In the genomic region with DNA sequence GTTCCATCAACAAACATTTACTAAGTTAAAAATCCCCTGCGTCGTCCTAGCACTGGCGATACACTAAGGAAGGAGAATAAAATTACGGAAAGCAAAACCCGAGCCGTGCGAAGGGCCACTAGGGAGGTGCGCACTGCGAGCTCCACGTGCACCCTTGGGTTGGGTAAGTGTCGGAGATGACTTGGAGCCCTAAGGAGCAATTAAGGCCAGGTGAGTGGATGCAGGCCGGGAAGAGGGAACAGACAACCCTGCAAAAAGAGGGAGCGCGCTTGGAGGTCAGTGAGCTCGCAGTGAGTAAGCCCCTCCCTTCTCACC, we compare ENCODE assay signal across 8 cellular contexts. TPM values are rescaled to one million over a fixed set of nuclear protein-coding genes. Genes with fewer than 3 reads are reported as not detected.
A peak's percentile ranks its signal among the peaks of the same experiment; 100 is the strongest.
DNase-seq lines count a peak whose midpoint lies in the region; ATAC-seq, FAIRE-seq and TF ChIP-seq lines count a peak whose summit lies in the region.

No MANE protein-coding gene starts in this region.

- peak overlapping the region; percentile 99 for H3K27ac Mint-ChIP-seq in activated CD8-positive, alpha-beta T cell treated with anti-CD3 and anti-CD28 coated beads for 36 hours

- H3K9me3 ChIP-seq in iPS-18c (ENCODE audit: control insufficient read depth, insufficient read depth, low read length) (no peaks in the 10 kb centered on the region), suprapubic skin (no peaks in the 10 kb centered on the region)

- H3K27me3 Mint-ChIP-seq in activated CD8-positive, alpha-beta T cell treated with anti-CD3 and anti-CD28 coated beads for 36 hours: no peaks in the 10 kb centered on the region

- H3K4me1 ChIP-seq in suprapubic skin: peaks cover 23% of the 10 kb centered on the region

- FAIRE-seq in D721Med (lab: Jason Lieb, UNC): no peak

- TF ChIP-seq CTCF in GM06990 (IDR thresholded peaks at IDR 0.05; ENCODE audit: insufficient read depth, low read length, poor library complexity, severe bottlenecking) (no peak), suprapubic skin (IDR thresholded peaks at IDR 0.05) (no peak), D721Med (IDR thresholded peaks at IDR 0.05; ENCODE audit: insufficient read depth, missing control alignments) (no peak)
- no peak for TF ChIP-seq CTCF in activated CD8-positive, alpha-beta T cell treated with anti-CD3 and anti-CD28 coated beads for 36 hours (IDR thresholded peaks at IDR 0.05)

- POLR2A ChIA-PET in activated CD8-positive, alpha-beta T cell treated with anti-CD3 and anti-CD28 coated beads for 36 hours (lab: Charles Lee): interaction anchor here (0.6 to 2.7 kb wide), 3 partner anchors 10 to 152 kb away, joined by 3 to 21 read pairs (median 11); partner anchors contain the start of gene NDUFV3

- peak; percentile 8 for ATAC-seq in HG02678 (IDR thresholded peaks at IDR 0.05; ENCODE audit: unreplicated experiment)
- peak; percentile 11 for ATAC-seq in activated CD8-positive, alpha-beta T cell treated with anti-CD3 and anti-CD28 coated beads for 36 hours

- under 1% methylated on average over 15 of the region's 15 CpGs for WGBS in suprapubic skin

- peaks cover 27% of the 10 kb centered on the region for H3K4me1 Mint-ChIP-seq in activated CD8-positive, alpha-beta T cell treated with anti-CD3 and anti-CD28 coated beads for 36 hours (ENCODE audit: low read depth)

- H3K27ac ChIP-seq in suprapubic skin: peak overlapping the region; percentile 93

- peaks cover 36% of the 10 kb centered on the region for H3K36me3 Mint-ChIP-seq in activated CD8-positive, alpha-beta T cell treated with anti-CD3 and anti-CD28 coated beads for 36 hours (ENCODE audit: low read depth)

- CTCF ChIA-PET in activated CD8-positive, alpha-beta T cell treated with anti-CD3 and anti-CD28 coated beads for 36 hours (lab: Charles Lee): no interaction called here

- no peak for DNase-seq in GM06990 (ENCODE audit: extremely low read depth, insufficient read length)
- no peak for DNase-seq in activated CD8-positive, alpha-beta T cell treated with anti-CD3 and anti-CD28 coated beads for 36 hours
- no peak for DNase-seq in suprapubic skin (ENCODE audit: low spot score in 2 of 2)
- DNase-seq in hepatic stellate cell (ENCODE audit: low spot score): no peak
- no peak for DNase-seq in cerebellum (ENCODE audit: low spot score)
- no peak for DNase-seq in D721Med (ENCODE audit: insufficient read length, low spot score)

- H3K36me3 ChIP-seq in GM06990 (ENCODE audit: control insufficient read depth, insufficient read depth, low read length) (peaks cover 5% of the 10 kb centered on the region), suprapubic skin (peaks cover 20% of the 10 kb centered on the region)

- no peak for TF ChIP-seq EP300 in suprapubic skin (IDR thresholded peaks at IDR 0.05)

- H3K27me3 ChIP-seq in GM06990 (replicated peaks; ENCODE audit: control insufficient read depth, insufficient read depth, low read length): no peaks in the 10 kb centered on the region
- H3K27me3 ChIP-seq in suprapubic skin: no peaks in the 10 kb centered on the region

- H3K4me3 Mint-ChIP-seq in activated CD8-positive, alpha-beta T cell treated with anti-CD3 and anti-CD28 coated beads for 36 hours: peak overlapping the region; percentile 94

- no peaks in the 10 kb centered on the region for H3K9me3 Mint-ChIP-seq in activated CD8-positive, alpha-beta T cell treated with anti-CD3 and anti-CD28 coated beads for 36 hours

- no peak for TF ChIP-seq POLR2A in suprapubic skin (IDR thresholded peaks at IDR 0.05)

- H3K4me3 ChIP-seq in GM06990 (replicated peaks; ENCODE audit: low read depth, low read length) (peak overlapping the region; percentile 88), iPS-18c (ENCODE audit: insufficient read depth, low read depth, low read length) (peak overlapping the region; percentile 85), suprapubic skin (peak overlapping the region; percentile 88)

- intact Hi-C loops in activated CD8-positive, alpha-beta T cell treated with anti-CD3 and anti-CD28 coated beads for 36 hours (cut with micrococcal nuclease): no loop called here

RNA-seq across cellular contexts. Expression of gene WDR4, which starts 0.7 kb away (rescaled TPM):
- 10 to 100 TPM; 49.8 to 53.5 TPM for total RNA-seq in activated CD8-positive, alpha-beta T cell treated with anti-CD3 and anti-CD28 coated beads for 36 hours
- total RNA-seq in suprapubic skin (10 to 100 TPM; 10.1 to 18.7 (median 14.1) TPM), cerebellum (14.5 TPM)

RNA-seq across cellular contexts. Expression of gene NDUFV3, which starts 14.5 kb away (rescaled TPM):
- 10 to 100 TPM; 29.0 to 29.8 TPM for total RNA-seq in activated CD8-positive, alpha-beta T cell treated with anti-CD3 and anti-CD28 coated beads for 36 hours
- 10 to 100 TPM; 44.1 to 69.3 (median 60.0) TPM for total RNA-seq in suprapubic skin
- total RNA-seq in cerebellum: 25.3 TPM

RNA-seq across cellular contexts. Expression of gene ERVH48-1, which starts 46.8 kb away (rescaled TPM):
- under 1 TPM; 0.18 to 0.29 TPM for total RNA-seq in activated CD8-positive, alpha-beta T cell treated with anti-CD3 and anti-CD28 coated beads for 36 hours
- total RNA-seq in suprapubic skin: not detected
- 0.09 TPM for total RNA-seq in cerebellum
